Comparison of ENCODE assay signal across 40 cellular contexts in the genomic region with DNA sequence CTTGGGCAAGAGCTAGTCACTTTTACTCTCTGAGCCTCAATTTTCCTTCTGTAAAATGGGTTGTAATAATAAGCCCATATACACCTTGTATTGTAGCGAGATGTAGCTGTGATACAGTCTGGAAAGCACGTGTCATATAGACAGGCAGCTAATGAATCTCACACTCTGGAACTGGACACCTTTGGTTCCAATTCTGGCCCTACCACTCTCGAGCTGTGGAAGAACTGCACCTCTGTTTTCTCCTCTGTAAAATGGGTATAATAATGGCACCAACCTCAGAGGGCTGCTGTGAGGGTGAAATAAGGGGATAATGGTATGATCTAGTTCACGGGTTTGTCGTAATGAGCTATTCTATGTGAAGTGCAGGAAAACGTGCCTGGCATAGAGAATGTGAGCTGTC. TPM values are rescaled to one million over a fixed set of nuclear protein-coding genes. Genes with fewer than 3 reads are reported as not detected.
"Had no signal": no experiment of that assay in that cellular context is flagged by ENCODE, and none has a peak within 500 bp of the region (broad histone marks: within the 10 kb centered on the region; RNA-seq: fewer than 3 reads in every experiment).

No MANE protein-coding gene starts in this region.

- H3K36me3 ChIP-seq: brain microvascular endothelial cell, esophagus squamous epithelium, gastroesophageal sphincter, WERI-Rb-1 had no signal

- H3K27ac Mint-ChIP-seq: activated B cell treated with CpG ODN at 0.5 μM for 24 hours; activated CD8-positive, alpha-beta T cell treated with anti-CD3 and anti-CD28 coated beads for 36 hours; activated naive CD8-positive, alpha-beta T cell; activated T-helper 17 cell treated with anti-CD3 and anti-CD28 coated beads, Interleukin-2, amount 50 U/mL, for 72 hours; effector memory CD8-positive, alpha-beta T cell; T-helper 17 cell; T-helper 2 cell treated with Interferon-gamma antibody and Interleukin-4, amounts not matched to agents 5 μg/mL and 100 μg/mL, for 36 hours had no signal

- FAIRE-seq: astrocyte, bronchial epithelial cell, endothelial cell of umbilical vein had no signal

- H3K4me3 Mint-ChIP-seq: activated B cell treated with CpG ODN at 0.5 μM for 24 hours; activated CD8-positive, alpha-beta T cell treated with anti-CD3 and anti-CD28 coated beads for 36 hours; activated naive CD8-positive, alpha-beta T cell; activated T-cell treated with anti-CD3 and anti-CD28 coated beads, Interleukin-2, amount 50 U/mL, for 4 hours; activated T-helper 17 cell treated with anti-CD3 and anti-CD28 coated beads, Interleukin-2, amount 50 U/mL, for 72 hours; central memory CD8-positive, alpha-beta T cell; effector memory CD8-positive, alpha-beta T cell; T-helper 17 cell; T-helper 2 cell treated with Interferon-gamma antibody and Interleukin-4, amounts not matched to agents 5 μg/mL and 100 μg/mL, for 36 hours had no signal

- DNase-seq: activated B cell treated with CpG ODN at 0.5 μM for 24 hours; activated CD4-positive, alpha-beta T cell treated with anti-CD3 and anti-CD28 coated beads for 48 hours; activated CD4-positive, alpha-beta T cell treated with anti-CD3 and anti-CD28 coated beads, Interleukin-2, amount 50 U/mL, for 1 hour; activated CD4-positive, alpha-beta T cell treated with anti-CD3 and anti-CD28 coated beads, Interleukin-2, amount 50 U/mL, for 48 hours; activated CD8-positive, alpha-beta memory T cell treated with anti-CD3 and anti-CD28 coated beads for 24 hours; activated CD8-positive, alpha-beta T cell treated with anti-CD3 and anti-CD28 coated beads for 36 hours; activated effector memory CD4-positive, alpha-beta T cell treated with Interleukin-2 at 50 U/mL for 16 hours; activated gamma-delta T cell treated with Interleukin-2 at 50 U/mL for 16 hours; activated naive CD4-positive, alpha-beta T cell treated with anti-CD3 and anti-CD28 coated beads, Interleukin-2, amount 50 U/mL, for 16 hours; activated naive CD4-positive, alpha-beta T cell treated with Interleukin-2 at 50 U/mL for 16 hours; activated T-cell treated with anti-CD3 and anti-CD28 coated beads, Interleukin-2, amount 50 U/mL, for 4 hours; amniotic stem cell; anterior cingulate cortex; brain microvascular endothelial cell; dermis blood vessel endothelial cell; effector CD4-positive, alpha-beta T cell; effector memory CD8-positive, alpha-beta T cell; esophagus squamous epithelium; foreskin melanocyte; T-helper 1 cell; T-helper 17 cell; T1000; WERI-Rb-1 had no signal

- H3K4me1 Mint-ChIP-seq: activated B cell treated with CpG ODN at 0.5 μM for 24 hours; activated T-helper 17 cell treated with anti-CD3 and anti-CD28 coated beads, Interleukin-2, amount 50 U/mL, for 72 hours; central memory CD8-positive, alpha-beta T cell had no signal

- ATAC-seq: activated CD4-positive, CD25-positive, alpha-beta regulatory T cell treated with anti-CD3 and anti-CD28 coated beads, Interleukin-2, amount 50 U/mL, for 24 hours; activated CD8-positive, alpha-beta T cell treated with anti-CD3 and anti-CD28 coated beads for 36 hours; activated T-cell treated with anti-CD3 and anti-CD28 coated beads, Interleukin-2, amount 50 U/mL, for 4 hours; activated T-helper 17 cell treated with anti-CD3 and anti-CD28 coated beads, Interleukin-2, amount 50 U/mL, for 72 hours; effector memory CD8-positive, alpha-beta T cell; gastroesophageal sphincter had no signal

- H3K27ac ChIP-seq: brain microvascular endothelial cell, coronary artery, epithelial cell of prostate, esophagus squamous epithelium, gastroesophageal sphincter, WERI-Rb-1 had no signal

- H3K4me3 ChIP-seq: coronary artery, esophagus squamous epithelium, gastroesophageal sphincter had no signal

- H3K4me1 ChIP-seq: gastroesophageal sphincter had no signal

RNA-seq across cellular contexts. Expression of gene PADI4, which starts 0.7 kb away (rescaled TPM):
- total RNA-seq: astrocyte, bronchial epithelial cell, dermis blood vessel endothelial cell, endothelial cell of umbilical vein, esophagus squamous epithelium, fibroblast of lung, fibroblast of villous mesenchyme, glomerular endothelial cell had no signal
- polyA plus RNA-seq: endothelial cell of umbilical vein, fibroblast of lung had no signal

RNA-seq across cellular contexts. Expression of gene PADI3, which starts 58.4 kb away (rescaled TPM):
- total RNA-seq: activated B cell treated with CpG ODN at 0.5 μM for 24 hours; activated CD8-positive, alpha-beta T cell treated with anti-CD3 and anti-CD28 coated beads for 36 hours; activated T-cell treated with anti-CD3 and anti-CD28 coated beads, Interleukin-2, amount 50 U/mL, for 4 hours; activated T-helper 17 cell treated with anti-CD3 and anti-CD28 coated beads, Interleukin-2, amount 50 U/mL, for 72 hours; cardiac septum; cerebellum; dermis blood vessel endothelial cell; endothelial cell of umbilical vein; fibroblast of lung; fibroblast of villous mesenchyme; glomerular endothelial cell; T-helper 17 cell had no signal
- polyA plus RNA-seq: adipose tissue, endothelial cell of umbilical vein, fibroblast of lung had no signal
